In the genomic region with DNA sequence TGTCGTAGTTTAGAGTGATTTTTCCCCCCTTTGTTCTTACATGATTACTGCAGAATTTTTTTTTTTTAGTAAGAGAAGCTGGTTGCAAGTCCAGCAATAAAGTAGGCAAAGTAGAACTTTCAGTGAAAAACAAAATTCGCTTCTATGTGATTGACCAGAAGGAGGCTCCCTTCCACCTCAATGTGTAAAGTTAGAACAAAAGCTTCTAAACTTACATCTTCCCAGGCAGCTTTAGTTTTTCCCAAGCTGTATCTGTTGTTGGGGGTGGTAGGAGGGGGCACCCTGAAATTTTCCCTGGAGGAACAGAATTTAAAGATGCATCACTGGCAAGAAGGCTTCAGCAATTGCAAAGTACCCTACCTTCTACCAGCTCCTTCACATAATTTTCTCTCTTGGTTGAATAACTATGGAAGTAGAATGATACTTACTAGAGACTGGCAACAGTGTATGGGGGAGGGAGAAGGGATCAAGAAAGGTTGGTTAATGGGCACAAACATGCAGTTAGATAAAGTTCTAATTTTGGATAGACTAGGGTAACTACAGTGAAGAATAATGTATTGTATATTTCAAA, we compare ENCODE assay signal across 8 cellular contexts.
DNase-seq lines count a peak whose midpoint lies in the region; ATAC-seq, FAIRE-seq and TF ChIP-seq lines count a peak whose summit lies in the region.

No MANE protein-coding gene starts in this region.

- H3K36me3 ChIP-seq in Caco-2 (ENCODE audit: control insufficient read depth, insufficient read depth, low read length), result no peaks in the 10 kb centered on the region
- no peaks in the 10 kb centered on the region for H3K36me3 ChIP-seq in bronchial epithelial cell (ENCODE audit: control insufficient read depth, insufficient read depth, low read length)
- no peaks in the 10 kb centered on the region for H3K36me3 ChIP-seq in mesendoderm (ENCODE audit: control insufficient read depth, insufficient read depth, low read length)

- no peak overlapping the region for H3K27ac ChIP-seq in mesendoderm (ENCODE audit: low read depth, low read length)

- H3K36me3 Mint-ChIP-seq in Caco-2 (ENCODE audit: insufficient read depth, unreplicated experiment), result no peaks in the 10 kb centered on the region

- H3K4ac ChIP-seq in mesendoderm (ENCODE audit: low read depth, low read length), result no peak overlapping the region

- H4K5ac ChIP-seq in mesendoderm (ENCODE audit: low read length), result no peak overlapping the region

- no peak for ATAC-seq in HG03095 (IDR thresholded peaks at IDR 0.05; ENCODE audit: unreplicated experiment)
- ATAC-seq in GM21526 (IDR thresholded peaks at IDR 0.05; ENCODE audit: low FRiP score, unreplicated experiment), result no peak
- no peak for ATAC-seq in GM18907 (IDR thresholded peaks at IDR 0.05; ENCODE audit: unreplicated experiment)

- DNase-seq in Caco-2 (peak in 1 of 2 experiments; percentile 20), bronchial epithelial cell (ENCODE audit: low read depth) (peak; percentile 35), mesendoderm (peak; percentile 37)
- DNase-seq in Jurkat, Clone E6-1 (ENCODE audit: low read depth, low spot score), result peak; percentile 1
- DNase-seq in effector CD8-positive, alpha-beta T cell (lab: John Stamatoyannopoulos, UW), result no peak

- H3K27ac Mint-ChIP-seq in Caco-2 (ENCODE audit: unreplicated experiment), result no peak overlapping the region

- no peak overlapping the region for H2BK5ac ChIP-seq in mesendoderm (ENCODE audit: low read length)

- H2AK5ac ChIP-seq in mesendoderm (ENCODE audit: low read length), result no peak overlapping the region

- no peak overlapping the region for H3K4me3 Mint-ChIP-seq in Caco-2 (ENCODE audit: unreplicated experiment)

- H4K8ac ChIP-seq in mesendoderm (ENCODE audit: low read depth, low read length), result no peak overlapping the region

- H3K79me2 ChIP-seq in mesendoderm (ENCODE audit: control insufficient read depth, insufficient read depth, low read length), result no peaks in the 10 kb centered on the region

- POLR2A ChIA-PET in Caco-2 (lab: Charles Lee), result no interaction called here

- FAIRE-seq in bronchial epithelial cell (lab: Jason Lieb, UNC), result no peak

- CTCF ChIA-PET in Caco-2 (lab: Charles Lee), result interaction anchor here (0.6 to 1.1 kb wide), 4 partner anchors 142 to 577 kb away, joined by 3 to 6 read pairs (median 4); no protein-coding TSS in a partner anchor

- H3K4me1 ChIP-seq in Caco-2 (no peaks in the 10 kb centered on the region), mesendoderm (ENCODE audit: control insufficient read depth, low read depth, low read length) (no peaks in the 10 kb centered on the region)

- H3K9ac ChIP-seq in mesendoderm (ENCODE audit: low read length), result no peak overlapping the region

- no peaks in the 10 kb centered on the region for H3K9me3 Mint-ChIP-seq in Caco-2 (ENCODE audit: unreplicated experiment)

- intact Hi-C loops in Caco-2 (cut with micrococcal nuclease; ENCODE audit: unreplicated experiment), result loop anchor here (1.0 to 2.0 kb wide), 3 partner anchors 172 to 773 kb away; no protein-coding TSS in a partner anchor

- H3K79me1 ChIP-seq in mesendoderm (ENCODE audit: low read length), result no peaks in the 10 kb centered on the region

- no peak overlapping the region for H2BK15ac ChIP-seq in mesendoderm (replicated peaks; ENCODE audit: low read depth)

- no peak overlapping the region for H2BK120ac ChIP-seq in mesendoderm (ENCODE audit: low read depth, low read length)

- TF ChIP-seq CTCF in Caco-2 (IDR thresholded peaks at IDR 0.05; ENCODE audit: insufficient read depth in 1 of 2, low read depth in 1 of 2, low read length in 1 of 2, severe bottlenecking in 1 of 2, unreplicated experiment in 1 of 2) (peak; percentile 53 to 57), bronchial epithelial cell (IDR thresholded peaks at IDR 0.05; ENCODE audit: insufficient read depth, low read length, severe bottlenecking) (peak; percentile 48)

- no peak overlapping the region for H3K23ac ChIP-seq in mesendoderm (ENCODE audit: low read length)

- H3K9me3 ChIP-seq in Caco-2, result no peaks in the 10 kb centered on the region

- H3K18ac ChIP-seq in mesendoderm (ENCODE audit: low read length), result no peak overlapping the region

- H3K4me3 ChIP-seq in Caco-2 (ENCODE audit: low read depth, low read length) (no peak overlapping the region), bronchial epithelial cell (ENCODE audit: low read depth, low read length) (no peak overlapping the region), mesendoderm (ENCODE audit: low read length) (no peak overlapping the region)
- H3K4me3 ChIP-seq in Jurkat, Clone E6-1 (ENCODE audit: low read length), result no peak overlapping the region

- no TSS peak for BruUV-seq in Caco-2 (replicated peaks; lab: Mats Ljungman, UMichigan)

- no peak overlapping the region for H3K4me2 ChIP-seq in mesendoderm (ENCODE audit: low read length)

- no peak overlapping the region for H3K56ac ChIP-seq in mesendoderm (ENCODE audit: low read length)

- no peaks in the 10 kb centered on the region for H3K27me3 ChIP-seq in Caco-2 (replicated peaks; ENCODE audit: control insufficient read depth, insufficient read depth, low read length)
- H3K27me3 ChIP-seq in bronchial epithelial cell (ENCODE audit: control insufficient read depth, insufficient read depth, low read length), result no peaks in the 10 kb centered on the region
- no peaks in the 10 kb centered on the region for H3K27me3 ChIP-seq in mesendoderm (ENCODE audit: insufficient read depth, low read length, poor library complexity)

- H3K27me3 Mint-ChIP-seq in Caco-2 (ENCODE audit: insufficient read depth, unreplicated experiment), result no peaks in the 10 kb centered on the region

- no CpG with 5 or more reads among the region's 2 CpGs for WGBS in mesendoderm (ENCODE audit: extremely low coverage, insufficient coverage, low lambda C conversion rate)

- no peaks in the 10 kb centered on the region for H3K4me1 Mint-ChIP-seq in Caco-2 (ENCODE audit: low read depth, unreplicated experiment)
